Comparison of ENCODE assay signal across 24 cellular contexts in the genomic region with DNA sequence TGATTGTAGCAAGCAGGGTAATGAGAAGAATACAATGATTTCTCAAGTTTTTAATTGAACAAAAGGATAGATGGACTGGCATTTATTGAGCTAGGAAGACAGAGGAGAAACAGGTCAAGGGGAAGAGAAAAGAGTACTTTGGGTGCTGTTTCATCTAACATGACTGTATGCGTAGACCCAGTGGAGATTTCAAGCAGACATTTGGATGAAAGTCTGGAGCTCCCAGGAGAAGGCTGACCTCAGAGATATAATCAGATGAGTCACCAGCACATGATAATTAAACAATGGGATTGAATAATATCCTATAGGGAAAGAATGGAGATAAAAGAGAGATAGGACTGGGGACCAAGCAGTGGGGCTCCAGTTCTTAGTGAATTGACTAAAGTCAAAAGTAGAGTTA.
DNase-seq lines count a peak whose midpoint lies in the region; ATAC-seq and TF ChIP-seq lines count a peak whose summit lies in the region.
"Had no signal": no experiment of that assay in that cellular context is flagged by ENCODE, and none has a peak within 500 bp of the region (broad histone marks: within the 10 kb centered on the region; RNA-seq: fewer than 3 reads in every experiment).

No MANE protein-coding gene starts in this region.

- DNase-seq in AG10803 (ENCODE audit: low read depth) (peak; percentile 33), GM23338 (ENCODE audit: low spot score) (no peak), amniotic epithelial cell (ENCODE audit: low read depth) (peak; percentile 2), fibroblast of villous mesenchyme (ENCODE audit: low read depth) (peak; percentile 42), NCI-H2196 (lab: John Stamatoyannopoulos, UW; ENCODE audit: unreplicated experiment) (no peak), NCI-H345 (lab: John Stamatoyannopoulos, UW) (no peak)
- no peak for DNase-seq in activated CD8-positive, alpha-beta T cell treated with anti-CD3 and anti-CD28 coated beads for 36 hours
- DNase-seq: ACHN; activated CD4-positive, alpha-beta T cell treated with anti-CD3 and anti-CD28 coated beads for 36 hours; activated naive CD4-positive, alpha-beta T cell treated with anti-CD3 and anti-CD28 coated beads, Interleukin-2, amount 50 U/mL, for 16 hours; colonic mucosa; DMS53; gastrocnemius medialis; Kasumi-1; naive thymus-derived CD8-positive, alpha-beta T cell; NCI-H1105; NCI-H2081 treated with DMSO at 0.1 percent for 48 hours; NCI-H510A treated with DMSO at 0.1 percent for 48 hours; Right ventricle myocardium superior had no signal

- no peaks in the 10 kb centered on the region for H4K20me1 ChIP-seq in GM23338 (replicated peaks; ENCODE audit: insufficient read depth)

- H3K4me3 ChIP-seq in AG10803 (ENCODE audit: low read length) (no peak overlapping the region), GM23338 (no peak overlapping the region), fibroblast of villous mesenchyme (ENCODE audit: low read depth, low read length) (no peak overlapping the region)
- H3K4me3 ChIP-seq: colonic mucosa, gastrocnemius medialis, suprapubic skin, vagina had no signal

- H2AFZ ChIP-seq in GM23338, result 0 out of 2 replicates have a peak overlapping the region, but pooled peaks have one; percentile 59
- H2AFZ ChIP-seq: parathyroid adenoma had no signal

- no peak overlapping the region for H3K4me3 Mint-ChIP-seq in GM23338
- no peak overlapping the region for H3K4me3 Mint-ChIP-seq in activated CD8-positive, alpha-beta T cell treated with anti-CD3 and anti-CD28 coated beads for 36 hours
- H3K4me3 Mint-ChIP-seq: activated CD4-positive, alpha-beta T cell treated with anti-CD3 and anti-CD28 coated beads for 36 hours; naive thymus-derived CD8-positive, alpha-beta T cell had no signal

- ATAC-seq in GM23338 (no peak), HG02678 (IDR thresholded peaks at IDR 0.05; ENCODE audit: unreplicated experiment) (no peak)
- no peak for ATAC-seq in activated CD8-positive, alpha-beta T cell treated with anti-CD3 and anti-CD28 coated beads for 36 hours
- ATAC-seq: activated CD4-positive, alpha-beta T cell treated with anti-CD3 and anti-CD28 coated beads for 36 hours; gastrocnemius medialis; naive thymus-derived CD8-positive, alpha-beta T cell; sciatic nerve had no signal

- no peak overlapping the region for H3K27ac ChIP-seq in GM23338 (ENCODE audit: low read depth)
- H3K27ac ChIP-seq: colonic mucosa, gastrocnemius medialis, parathyroid adenoma, suprapubic skin, vagina had no signal

- H3K4me2 ChIP-seq in GM23338, result no peak overlapping the region

- H3K9me3 Mint-ChIP-seq in GM23338, result peaks cover 5% of the 10 kb centered on the region
- H3K9me3 Mint-ChIP-seq in activated CD8-positive, alpha-beta T cell treated with anti-CD3 and anti-CD28 coated beads for 36 hours, result no peaks in the 10 kb centered on the region

- TF ChIP-seq CTCF in AG10803 (conservative IDR thresholded peaks at IDR 0.05; ENCODE audit: low read length) (no peak), GM23338 (conservative IDR thresholded peaks at IDR 0.05; ENCODE audit: low read depth in 2 of 2) (no peak), fibroblast of villous mesenchyme (IDR thresholded peaks at IDR 0.05; ENCODE audit: insufficient read depth, low read depth, low read length) (no peak)
- TF ChIP-seq CTCF in activated CD8-positive, alpha-beta T cell treated with anti-CD3 and anti-CD28 coated beads for 36 hours (IDR thresholded peaks at IDR 0.05), result no peak

- intact Hi-C loops in activated CD8-positive, alpha-beta T cell treated with anti-CD3 and anti-CD28 coated beads for 36 hours (cut with micrococcal nuclease), result loop anchor here (5.0 kb wide), 1 partner anchor 52 kb away; no protein-coding TSS in a partner anchor

- H3K4me1 Mint-ChIP-seq in GM23338, result peaks cover 5% of the 10 kb centered on the region; the same call in 2 of the 3 replicates
- H3K4me1 Mint-ChIP-seq in activated CD8-positive, alpha-beta T cell treated with anti-CD3 and anti-CD28 coated beads for 36 hours (ENCODE audit: low read depth), result peaks cover 3% of the 10 kb centered on the region

- peaks cover 7% of the 10 kb centered on the region for H3K27me3 Mint-ChIP-seq in GM23338 (ENCODE audit: insufficient read depth, low read depth, poor library complexity)
- H3K27me3 Mint-ChIP-seq in activated CD8-positive, alpha-beta T cell treated with anti-CD3 and anti-CD28 coated beads for 36 hours, result peaks cover 3% of the 10 kb centered on the region
- H3K27me3 Mint-ChIP-seq: activated CD4-positive, alpha-beta T cell treated with anti-CD3 and anti-CD28 coated beads for 36 hours had no signal

- H3K36me3 Mint-ChIP-seq in GM23338 (ENCODE audit: low read depth), result peaks cover 5% of the 10 kb centered on the region; the same call in 1 of the 3 replicates
- no peaks in the 10 kb centered on the region for H3K36me3 Mint-ChIP-seq in activated CD8-positive, alpha-beta T cell treated with anti-CD3 and anti-CD28 coated beads for 36 hours (ENCODE audit: low read depth)
- H3K36me3 Mint-ChIP-seq: naive thymus-derived CD8-positive, alpha-beta T cell had no signal

- peaks cover 16% of the 10 kb centered on the region for H3K9me2 ChIP-seq in GM23338 (ENCODE audit: insufficient read depth)

- no peaks in the 10 kb centered on the region for H3K79me2 ChIP-seq in GM23338 (replicated peaks; ENCODE audit: insufficient read depth)
- H3K79me2 ChIP-seq: parathyroid adenoma had no signal

- no peaks in the 10 kb centered on the region for H3K27me3 ChIP-seq in GM23338 (ENCODE audit: insufficient read depth)
- H3K27me3 ChIP-seq: colonic mucosa, gastrocnemius medialis, suprapubic skin, vagina had no signal

- CTCF ChIA-PET in activated CD8-positive, alpha-beta T cell treated with anti-CD3 and anti-CD28 coated beads for 36 hours (lab: Charles Lee), result no interaction called here

- H3K36me3 ChIP-seq in GM23338 (ENCODE audit: insufficient read depth), result no peaks in the 10 kb centered on the region
- H3K36me3 ChIP-seq: colonic mucosa, gastrocnemius medialis, suprapubic skin, vagina had no signal

- POLR2A ChIA-PET in activated CD8-positive, alpha-beta T cell treated with anti-CD3 and anti-CD28 coated beads for 36 hours (lab: Charles Lee), result no interaction called here

- H3K27ac Mint-ChIP-seq in GM23338, result no peak overlapping the region
- H3K27ac Mint-ChIP-seq in activated CD8-positive, alpha-beta T cell treated with anti-CD3 and anti-CD28 coated beads for 36 hours, result no peak overlapping the region
- H3K27ac Mint-ChIP-seq: activated CD4-positive, alpha-beta T cell treated with anti-CD3 and anti-CD28 coated beads for 36 hours had no signal

- peaks cover 6% of the 10 kb centered on the region for H3K4me1 ChIP-seq in GM23338 (ENCODE audit: insufficient read depth)
- H3K4me1 ChIP-seq: colonic mucosa, gastrocnemius medialis, parathyroid adenoma, suprapubic skin, vagina had no signal

- H3F3A ChIP-seq in GM23338 (replicated peaks; ENCODE audit: low read depth), result no peaks in the 10 kb centered on the region

TF ChIP-seq in GM23338, 12 proteins besides CTCF, POLR2A, EP300 and RAD21 (continues in another document):
- TF ChIP-seq NANOG (IDR thresholded peaks at IDR 0.05; ENCODE audit: borderline replicate concordance) (no peak), STAT1 (IDR thresholded peaks at IDR 0.05; ENCODE audit: unreplicated experiment) (no peak), CREB1 (CRISPR knock-in tag; IDR thresholded peaks at IDR 0.05; ENCODE audit: low read depth) (no peak), ZNF331 (CRISPR knock-in tag; IDR thresholded peaks at IDR 0.05; ENCODE audit: low read depth) (no peak), EZH2 (IDR thresholded peaks at IDR 0.05; ENCODE audit: low read depth, unreplicated experiment) (no peak), POLR2AphosphoS5 (IDR thresholded peaks at IDR 0.05; ENCODE audit: low read depth) (no peak), ZNF114 (CRISPR knock-in tag; IDR thresholded peaks at IDR 0.05) (no peak), JUNB (IDR thresholded peaks at IDR 0.05; ENCODE audit: unreplicated experiment) (no peak)
- TF ChIP-seq, protein P1, sequence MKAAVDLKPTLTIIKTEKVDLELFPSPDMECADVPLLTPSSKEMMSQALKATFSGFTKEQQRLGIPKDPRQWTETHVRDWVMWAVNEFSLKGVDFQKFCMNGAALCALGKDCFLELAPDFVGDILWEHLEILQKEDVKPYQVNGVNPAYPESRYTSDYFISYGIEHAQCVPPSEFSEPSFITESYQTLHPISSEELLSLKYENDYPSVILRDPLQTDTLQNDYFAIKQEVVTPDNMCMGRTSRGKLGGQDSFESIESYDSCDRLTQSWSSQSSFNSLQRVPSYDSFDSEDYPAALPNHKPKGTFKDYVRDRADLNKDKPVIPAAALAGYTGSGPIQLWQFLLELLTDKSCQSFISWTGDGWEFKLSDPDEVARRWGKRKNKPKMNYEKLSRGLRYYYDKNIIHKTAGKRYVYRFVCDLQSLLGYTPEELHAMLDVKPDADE (IDR thresholded peaks at IDR 0.05), result no peak

Comparison
In these comparisons a context has a peak if more than half of its experiments do, and no peak if none do; other contexts are left out.
1. DNase-seq: peak in AG10803 (single experiment), amniotic epithelial cell (single experiment) and fibroblast of villous mesenchyme (single experiment); none in GM23338 (single experiment), NCI-H2196 (single experiment), activated CD8-positive, alpha-beta T cell treated with anti-CD3 and anti-CD28 coated beads for 36 hours (single experiment) and NCI-H345 (single experiment).